ENCODE assay signal across 16 cellular contexts in the genomic region with DNA sequence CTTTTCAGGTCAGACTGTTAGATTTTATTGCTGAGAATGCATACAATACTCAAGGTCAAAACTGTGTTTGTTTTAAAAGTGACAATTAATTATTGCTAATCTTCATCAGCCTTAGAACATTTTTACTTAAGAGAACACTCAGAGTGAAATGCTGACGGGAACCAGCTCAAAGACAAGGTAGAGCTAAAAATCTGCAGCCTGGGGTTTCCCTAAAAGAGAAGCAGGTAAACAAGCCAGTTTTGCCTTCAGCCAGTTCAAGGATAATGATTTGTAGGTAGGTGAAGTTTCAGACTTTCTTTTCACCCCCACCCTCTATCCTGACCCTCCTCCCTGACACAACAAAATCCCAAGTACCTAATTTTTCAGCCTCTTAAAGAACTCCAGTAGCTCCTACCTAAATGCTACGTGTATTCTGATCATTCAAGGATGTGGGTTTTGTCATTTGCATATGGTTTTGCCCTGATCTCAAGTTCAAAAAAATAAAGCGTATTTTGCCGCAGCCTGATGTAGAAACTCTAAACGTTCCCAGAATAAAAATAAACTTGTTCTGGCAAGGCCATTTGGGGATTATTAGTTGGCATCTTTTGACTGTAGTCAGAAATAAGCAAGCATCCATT.
A peak's percentile ranks its signal among the peaks of the same experiment; 100 is the strongest.
DNase-seq lines count a peak whose midpoint lies in the region; ATAC-seq lines count a peak whose summit lies in the region.
"Had no signal": no experiment of that assay in that cellular context is flagged by ENCODE, and none has a peak within 500 bp of the region (broad histone marks: within the 10 kb centered on the region; RNA-seq: fewer than 3 reads in every experiment).

No MANE protein-coding gene starts in this region.

- peaks cover 7% of the 10 kb centered on the region for H3K4me1 Mint-ChIP-seq in activated CD4-positive, alpha-beta T cell treated with anti-CD3 and anti-CD28 coated beads for 36 hours
- no peaks in the 10 kb centered on the region for H3K4me1 Mint-ChIP-seq in naive thymus-derived CD4-positive, alpha-beta T cell

- no peak overlapping the region for H3K4me3 Mint-ChIP-seq in activated CD4-positive, alpha-beta T cell treated with anti-CD3 and anti-CD28 coated beads for 36 hours
- H3K4me3 Mint-ChIP-seq in naive thymus-derived CD4-positive, alpha-beta T cell, result peak overlapping the region in 2 of 10 donors; percentile 11 to 33
- H3K4me3 Mint-ChIP-seq: activated T-cell treated with anti-CD3 and anti-CD28 coated beads, Interleukin-2, amount 50 U/mL, for 4 hours had no signal

- H3K27ac ChIP-seq in naive thymus-derived CD4-positive, alpha-beta T cell (ENCODE audit: low read depth, low read length), result no peak overlapping the region

- H3K36me3 ChIP-seq in naive thymus-derived CD4-positive, alpha-beta T cell (ENCODE audit: control insufficient read depth in 2 of 3, insufficient read depth in 3 of 3, low read length in 3 of 3), result no peaks in the 10 kb centered on the region

- CTCF ChIA-PET in activated CD4-positive, alpha-beta T cell treated with anti-CD3 and anti-CD28 coated beads for 36 hours (lab: Charles Lee), result interaction anchor here (0.8 to 1.5 kb wide), 3 partner anchors 10 to 22 kb away, joined by 3 to 4 read pairs (median 3); no protein-coding TSS in a partner anchor
- CTCF ChIA-PET in naive thymus-derived CD4-positive, alpha-beta T cell (lab: Charles Lee), result no interaction called here

- peaks cover 10% of the 10 kb centered on the region for H3K27me3 Mint-ChIP-seq in activated CD4-positive, alpha-beta T cell treated with anti-CD3 and anti-CD28 coated beads for 36 hours
- H3K27me3 Mint-ChIP-seq in naive thymus-derived CD4-positive, alpha-beta T cell, result peaks cover 0 to 16% (median 0%) of the 10 kb centered on the region in 5 donors

- no peaks in the 10 kb centered on the region for H3K36me3 Mint-ChIP-seq in activated CD4-positive, alpha-beta T cell treated with anti-CD3 and anti-CD28 coated beads for 36 hours (ENCODE audit: low read depth)
- peaks cover 0 to 3% (median 0%) of the 10 kb centered on the region in 5 donors for H3K36me3 Mint-ChIP-seq in naive thymus-derived CD4-positive, alpha-beta T cell

- peak; percentile 58 for ATAC-seq in activated CD4-positive, alpha-beta T cell treated with anti-CD3 and anti-CD28 coated beads for 36 hours
- ATAC-seq in GM21529 (IDR thresholded peaks at IDR 0.05; ENCODE audit: unreplicated experiment) (peak; percentile 93), HG03159 (IDR thresholded peaks at IDR 0.05; ENCODE audit: unreplicated experiment) (peak; percentile 88), GM18517 (IDR thresholded peaks at IDR 0.05; ENCODE audit: unreplicated experiment) (no peak)
- peak; percentile 57 for ATAC-seq in naive thymus-derived CD4-positive, alpha-beta T cell
- ATAC-seq: activated T-cell treated with anti-CD3 and anti-CD28 coated beads, Interleukin-2, amount 50 U/mL, for 4 hours; left cardiac atrium; Panc1 had no signal

- H3K27me3 ChIP-seq in naive thymus-derived CD4-positive, alpha-beta T cell (ENCODE audit: control insufficient read depth in 2 of 2, insufficient read depth in 2 of 2, low read length in 2 of 2), result no peaks in the 10 kb centered on the region

- H3K9me3 ChIP-seq in naive thymus-derived CD4-positive, alpha-beta T cell (ENCODE audit: control insufficient read depth in 2 of 3, low read length in 3 of 3), result no peaks in the 10 kb centered on the region

- no peaks in the 10 kb centered on the region for H3K9me3 Mint-ChIP-seq in activated CD4-positive, alpha-beta T cell treated with anti-CD3 and anti-CD28 coated beads for 36 hours (ENCODE audit: low read depth)
- H3K9me3 Mint-ChIP-seq in naive thymus-derived CD4-positive, alpha-beta T cell, result peaks cover 0 to 19% (median 7%) of the 10 kb centered on the region in 11 donors
- H3K9me3 Mint-ChIP-seq: activated T-cell treated with anti-CD3 and anti-CD28 coated beads, Interleukin-2, amount 50 U/mL, for 4 hours had no signal

- no peaks in the 10 kb centered on the region for H3K4me1 ChIP-seq in naive thymus-derived CD4-positive, alpha-beta T cell (ENCODE audit: control insufficient read depth in 2 of 2, insufficient read depth in 2 of 2, low read length in 2 of 2)

- H3K27ac Mint-ChIP-seq in activated CD4-positive, alpha-beta T cell treated with anti-CD3 and anti-CD28 coated beads for 36 hours, result peak overlapping the region; percentile 20
- no peak overlapping the region for H3K27ac Mint-ChIP-seq in naive thymus-derived CD4-positive, alpha-beta T cell

- no peak overlapping the region for H3K4me3 ChIP-seq in naive thymus-derived CD4-positive, alpha-beta T cell (ENCODE audit: low read length)

- intact Hi-C loops in activated CD4-positive, alpha-beta T cell treated with anti-CD3 and anti-CD28 coated beads for 36 hours (cut with DNase I, micrococcal nuclease), result loop anchor here in 1 of 2 experiments (2.0 kb wide), 1 partner anchor 25 kb away; no protein-coding TSS in a partner anchor
- intact Hi-C loops in naive thymus-derived CD4-positive, alpha-beta T cell (cut with micrococcal nuclease), result loop anchor here in 1 of 2 donors (5.0 kb wide), 1 partner anchor 124 kb away; no protein-coding TSS in a partner anchor

- POLR2A ChIA-PET in activated CD4-positive, alpha-beta T cell treated with anti-CD3 and anti-CD28 coated beads for 36 hours (lab: Charles Lee), result no interaction called here
- POLR2A ChIA-PET in naive thymus-derived CD4-positive, alpha-beta T cell (lab: Charles Lee), result no interaction called here

- no peak for DNase-seq in activated CD4-positive, alpha-beta T cell treated with anti-CD3 and anti-CD28 coated beads for 36 hours
- no peak for DNase-seq in activated CD4-positive, alpha-beta T cell treated with anti-CD3 and anti-CD28 coated beads for 48 hours
- DNase-seq in naive thymus-derived CD4-positive, alpha-beta T cell, result peak in 1 of 9 donors; percentile 11
- DNase-seq in anterior cingulate cortex (lab: John Stamatoyannopoulos, UW) (no peak), NCI-H2171 (lab: John Stamatoyannopoulos, UW) (no peak)
- DNase-seq: 8988T; activated T-cell treated with anti-CD3 and anti-CD28 coated beads, Interleukin-2, amount 50 U/mL, for 4 hours; DMS53; left cardiac atrium; NCI-H187 treated with DMSO at 0.1 percent for 48 hours; occipital lobe; stimulated activated CD4-positive, alpha-beta T cell treated with anti-CD3 and anti-CD28 coated beads, Interleukin-1b, Interleukin-23, amount 100 ng/mL, for 48 hours had no signal
